ENCODE assay signal across 15 cellular contexts in the genomic region with DNA sequence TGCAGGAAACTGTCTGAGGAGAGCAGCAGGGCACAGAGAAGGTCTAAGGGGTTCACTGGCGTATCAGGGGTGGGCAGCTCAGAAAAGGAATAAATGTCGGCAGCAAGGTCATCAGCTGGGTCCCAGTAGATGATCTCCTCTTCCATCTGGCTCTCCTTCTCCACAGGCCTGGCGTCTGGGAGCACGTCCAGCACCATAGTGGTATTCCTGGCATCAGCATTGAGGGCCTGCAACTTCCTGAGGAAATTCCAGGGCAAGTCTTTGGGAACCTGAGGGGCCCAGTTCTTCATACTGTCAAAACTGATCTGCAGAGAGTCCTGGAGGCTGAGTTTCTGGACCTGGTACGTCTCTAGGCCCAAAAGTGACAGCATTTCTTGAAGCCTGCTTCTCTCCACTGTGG. TPM values are rescaled to one million over a fixed set of nuclear protein-coding genes. Genes with fewer than 3 reads are reported as not detected.
A peak's percentile ranks its signal among the peaks of the same experiment; 100 is the strongest.
DNase-seq lines count a peak whose midpoint lies in the region; ATAC-seq and FAIRE-seq lines count a peak whose summit lies in the region.
"Had no signal": no experiment of that assay in that cellular context is flagged by ENCODE, and none has a peak within 500 bp of the region (broad histone marks: within the 10 kb centered on the region; RNA-seq: fewer than 3 reads in every experiment).

No MANE protein-coding gene starts in this region.

- no peak overlapping the region for H3K4me3 ChIP-seq in MG63
- no peak overlapping the region for H3K4me3 ChIP-seq in right cardiac atrium (ENCODE audit: low read length)
- no peak overlapping the region for H3K4me3 ChIP-seq in subcutaneous abdominal adipose tissue (ENCODE audit: low read depth in 1 of 5, low read length in 5 of 5)
- H3K4me3 ChIP-seq in small intestine (ENCODE audit: low read depth in 1 of 2, low read length in 2 of 2), result no peak overlapping the region
- H3K4me3 ChIP-seq: prostate gland had no signal

- peaks cover 81% of the 10 kb centered on the region for H3K36me3 ChIP-seq in MG63
- H3K36me3 ChIP-seq in subcutaneous abdominal adipose tissue (ENCODE audit: control insufficient read depth in 5 of 5, insufficient read depth in 5 of 5, low read length in 5 of 5), result peaks cover 3 to 70% (median 69%) of the 10 kb centered on the region in 5 donors
- H3K36me3 ChIP-seq in small intestine (ENCODE audit: control insufficient read depth in 2 of 2, insufficient read depth in 2 of 2, low read length in 2 of 2), result peaks cover 16 to 34% of the 10 kb centered on the region in 2 donors

- H3K27me3 ChIP-seq in MG63 (no peaks in the 10 kb centered on the region), right cardiac atrium (ENCODE audit: control insufficient read depth, insufficient read depth) (no peaks in the 10 kb centered on the region), subcutaneous abdominal adipose tissue (ENCODE audit: control insufficient read depth in 5 of 5, insufficient read depth in 4 of 5, low read length in 5 of 5) (no peaks in the 10 kb centered on the region), small intestine (ENCODE audit: control insufficient read depth in 2 of 2, insufficient read depth in 2 of 2, low read length in 2 of 2) (no peaks in the 10 kb centered on the region)

- DNase-seq in MG63 (peak; percentile 53), cerebellum (ENCODE audit: low spot score) (peak; percentile 65), right cardiac atrium (peak in 2 of 3 donors; percentile 56 to 61), DMS153 treated with DMSO at 0.1 percent for 48 hours (lab: John Stamatoyannopoulos, UW; ENCODE audit: unreplicated experiment) (no peak), NCI-H510A treated with DMSO at 0.1 percent for 48 hours (lab: John Stamatoyannopoulos, UW) (no peak), small intestine (no peak)
- DNase-seq: activated CD4-positive, alpha-beta T cell treated with anti-CD3 and anti-CD28 coated beads, Interleukin-2, amount 50 U/mL, for 4 hours; CD8-positive, alpha-beta T cell; NCI-H1436; NCI-H526 treated with DMSO at 0.1 percent for 48 hours; stimulated activated naive CD8-positive, alpha-beta T cell treated with anti-CD3 and anti-CD28 coated beads, Interleukin-15, Interleukin-2, amounts not matched to agents 100 U/mL and 50 U/mL, for 24 hours; T-helper 9 cell had no signal

- no peaks in the 10 kb centered on the region for H3K9me3 ChIP-seq in MG63
- H3K9me3 ChIP-seq in right cardiac atrium (ENCODE audit: control insufficient read depth, low read length), result no peaks in the 10 kb centered on the region
- no peaks in the 10 kb centered on the region for H3K9me3 ChIP-seq in subcutaneous abdominal adipose tissue (ENCODE audit: control insufficient read depth in 5 of 5, low read length in 5 of 5)
- H3K9me3 ChIP-seq in small intestine (ENCODE audit: control insufficient read depth, low read depth), result no peaks in the 10 kb centered on the region
- H3K9me3 ChIP-seq: prostate gland had no signal

- H3K27ac ChIP-seq in right cardiac atrium (ENCODE audit: low read length), result peak overlapping the region; percentile 10
- H3K27ac ChIP-seq in subcutaneous abdominal adipose tissue (ENCODE audit: low read depth, low read length), result peak overlapping the region; percentile 68
- H3K27ac ChIP-seq in small intestine (ENCODE audit: low read depth in 1 of 2, low read length in 1 of 2), result no peak overlapping the region
- H3K27ac ChIP-seq: epithelial cell of prostate had no signal

- peak; percentile 21 to 45 for ATAC-seq in right cardiac atrium
- ATAC-seq: CD8-positive, alpha-beta T cell; stimulated activated naive CD8-positive, alpha-beta T cell treated with anti-CD3 and anti-CD28 coated beads, Interleukin-15, Interleukin-2, amounts not matched to agents 100 U/mL and 50 U/mL, for 24 hours had no signal

- WGBS in right cardiac atrium, result 53% methylated on average over 5 of the region's 5 CpGs
- 84 to 97% (median 92%) methylated on average over 5 of the region's 5 CpGs for WGBS in small intestine, 3 donors

- peaks cover 8% of the 10 kb centered on the region for H3K4me1 ChIP-seq in right cardiac atrium (ENCODE audit: control insufficient read depth, insufficient read depth, low read length)
- peaks cover 6 to 22% (median 12%) of the 10 kb centered on the region in 5 donors for H3K4me1 ChIP-seq in subcutaneous abdominal adipose tissue (ENCODE audit: control insufficient read depth in 5 of 5, insufficient read depth in 5 of 5, low read length in 5 of 5)
- H3K4me1 ChIP-seq in small intestine (ENCODE audit: control insufficient read depth in 2 of 2, insufficient read depth in 1 of 2, low read depth in 1 of 2, low read length in 1 of 2), result no peaks in the 10 kb centered on the region

- no peak for FAIRE-seq in small intestine (lab: Jason Lieb, UNC)

- intact Hi-C loops in right cardiac atrium (cut with DNase I), result no loop called here

- peak overlapping the region in 2 of 5 donors; percentile 28 to 64 for H3K9ac ChIP-seq in subcutaneous abdominal adipose tissue (ENCODE audit: low read length in 5 of 5)

RNA-seq across cellular contexts. Expression of gene MRPS24, which starts 9.6 kb away (rescaled TPM):
- 107 and 198 TPM in 2 replicates for total RNA-seq in MG63 (2014; rRNA removed; shearing (Covaris generic); ENCODE audit: low replicate concordance)
- total RNA-seq in cerebellum (21.8 TPM), right cardiac atrium (100 to 1,000 TPM; 120 to 174 (median 160) TPM)
- polyA plus RNA-seq in right cardiac atrium (272 TPM), small intestine (100 to 1,000 TPM; 131 to 174 (median 137) TPM)

RNA-seq across cellular contexts. Expression of gene URGCP, which starts 27.5 kb away (rescaled TPM):
- 38.3 and 41.8 TPM in 2 replicates for total RNA-seq in MG63 (2014; rRNA removed; shearing (Covaris generic); ENCODE audit: low replicate concordance)
- total RNA-seq in cerebellum (31.6 TPM), right cardiac atrium (10 to 100 TPM; 37.7 to 43.6 (median 38.5) TPM)
- polyA plus RNA-seq in right cardiac atrium (26.5 TPM), small intestine (10 to 100 TPM; 22.5 to 56.4 (median 47.3) TPM)

RNA-seq across cellular contexts. Expression of gene UBE2D4, which starts 47.4 kb away (rescaled TPM):
- total RNA-seq in MG63 (2014; rRNA removed; shearing (Covaris generic); ENCODE audit: low replicate concordance), result 10.7 and 20.7 TPM in 2 replicates
- total RNA-seq in cerebellum, result 16.2 TPM
- total RNA-seq in right cardiac atrium, result 10 to 100 TPM; 40.6 to 53.4 (median 44.4) TPM
- polyA plus RNA-seq in right cardiac atrium, result 48.7 TPM
- polyA plus RNA-seq in small intestine, result 10 to 100 TPM; 10.2 to 13.6 (median 10.3) TPM

Comparison
In these comparisons a context has a peak if more than half of its experiments do, and no peak if none do; other contexts are left out.
1. DNase-seq: peak in MG63 (single experiment), cerebellum (single experiment) and right cardiac atrium (2 of 3); none in DMS153 treated with DMSO at 0.1 percent for 48 hours (single experiment), NCI-H510A treated with DMSO at 0.1 percent for 48 hours (single experiment) and small intestine (single experiment).
2. H3K27ac ChIP-seq: peak in right cardiac atrium (single experiment) and subcutaneous abdominal adipose tissue (single experiment); none in small intestine (0 of 2).